8 cellular contexts compared by ENCODE assay signal in the genomic region with DNA sequence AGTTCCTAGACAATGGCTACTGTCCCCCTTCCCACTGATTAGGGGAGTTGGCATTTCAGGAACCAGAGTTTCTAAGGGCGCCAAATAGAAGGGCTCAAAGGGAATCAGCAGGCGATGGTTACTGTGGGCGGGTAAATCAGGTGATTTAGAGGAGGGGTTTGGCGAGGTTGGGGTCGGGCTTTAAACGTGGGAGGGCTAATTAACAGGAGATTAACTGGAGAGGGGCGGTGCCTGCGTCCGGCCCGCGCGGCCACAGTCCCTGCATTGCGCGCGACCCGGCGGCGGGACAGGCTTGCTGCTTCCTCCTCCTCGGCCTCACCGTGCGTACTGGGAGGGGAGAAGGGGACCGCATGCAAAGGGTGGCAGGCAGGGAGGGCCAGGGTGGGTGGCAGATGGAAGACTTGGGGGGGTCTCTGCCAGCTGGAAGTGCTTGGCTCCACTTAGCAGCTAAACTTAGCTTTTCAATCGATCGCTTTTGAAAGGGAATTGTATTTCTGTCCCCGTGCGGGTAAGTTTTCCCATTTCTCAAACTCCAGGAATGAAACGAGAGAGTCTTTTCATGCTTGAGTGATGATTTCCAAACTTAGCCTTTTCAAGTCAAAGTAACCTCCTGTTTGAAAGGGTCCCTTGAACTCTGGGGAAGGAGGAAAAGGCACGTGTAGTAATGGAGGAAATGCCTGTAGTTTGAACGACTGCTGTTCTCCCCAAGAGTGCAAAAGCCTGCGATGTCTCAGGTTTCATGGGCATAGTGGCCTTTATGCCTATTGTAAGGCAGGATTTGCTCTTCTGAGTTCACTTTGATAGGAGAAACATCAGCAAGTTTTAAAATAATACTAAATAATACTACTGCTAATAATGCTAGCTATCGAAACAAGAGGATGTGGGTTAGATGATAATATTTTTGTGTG. TPM values are rescaled to one million over a fixed set of nuclear protein-coding genes. Genes with fewer than 3 reads are reported as not detected.
A peak's percentile ranks its signal among the peaks of the same experiment; 100 is the strongest.
DNase-seq lines count a peak whose midpoint lies in the region; ATAC-seq and TF ChIP-seq lines count a peak whose summit lies in the region.

A gene with protein sequence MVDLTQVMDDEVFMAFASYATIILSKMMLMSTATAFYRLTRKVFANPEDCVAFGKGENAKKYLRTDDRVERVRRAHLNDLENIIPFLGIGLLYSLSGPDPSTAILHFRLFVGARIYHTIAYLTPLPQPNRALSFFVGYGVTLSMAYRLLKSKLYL (plus strand): TSS at position 255 of the 908 bp plus-strand sequence. CDS start 6,608 bp downstream, outside the sequence.

- peak; percentile 35 to 36 for TF ChIP-seq POLR2A in gastroesophageal sphincter (IDR thresholded peaks at IDR 0.05)

- peak within 1 kb of the TSS; percentile 26 to 79 (median 70) for H3K27ac ChIP-seq in gastroesophageal sphincter

- in situ Hi-C loops in ACHN (cut with HindIII; ENCODE audit: low pct_ligation_motif_present, low pct_unique_long_range_greater_than_20kb, low sequenced_read_pairs), result no loop called here

- H3K9me3 ChIP-seq in gastroesophageal sphincter, result no peaks in the 10 kb centered on the region

- no peaks in the 10 kb centered on the region for H3K9me3 Mint-ChIP-seq in neural crest cell
- peaks cover 5% of the 10 kb centered on the region for H3K9me3 Mint-ChIP-seq in activated CD8-positive, alpha-beta T cell treated with anti-CD3 and anti-CD28 coated beads, Interleukin-2, amount 10 ng/mL, durations not matched to agents 7 days and 5 days (ENCODE audit: insufficient read depth)

- TF ChIP-seq EP300 in gastroesophageal sphincter (IDR thresholded peaks at IDR 0.05), result no peak

- DNase-seq in ACHN, result peak; percentile 80
- DNase-seq in HuH-7 (ENCODE audit: low spot score), result peak; percentile 55
- DNase-seq in SKM-1 (lab: John Stamatoyannopoulos, UW; ENCODE audit: unreplicated experiment), result peak; percentile 11
- DNase-seq in neural crest cell (ENCODE audit: low read depth, low spot score), result peak; percentile 61
- DNase-seq in activated CD8-positive, alpha-beta T cell treated with anti-CD3 and anti-CD28 coated beads, Interleukin-2, amount 10 ng/mL, durations not matched to agents 7 days and 5 days, result no peak
- DNase-seq in activated naive CD4-positive, alpha-beta T cell (lab: John Stamatoyannopoulos, UW), result no peak

- CTCF ChIA-PET in activated CD8-positive, alpha-beta T cell treated with anti-CD3 and anti-CD28 coated beads, Interleukin-2, amount 10 ng/mL, durations not matched to agents 7 days and 5 days (lab: Charles Lee), result no interaction called here

- peak within 1 kb of the TSS; percentile 29 to 50 for H3K4me3 ChIP-seq in gastroesophageal sphincter

- peak within 1 kb of the TSS; percentile 96 for H3K4me3 Mint-ChIP-seq in neural crest cell
- no peak within 1 kb of the TSS for H3K4me3 Mint-ChIP-seq in activated CD8-positive, alpha-beta T cell treated with anti-CD3 and anti-CD28 coated beads, Interleukin-2, amount 10 ng/mL, durations not matched to agents 7 days and 5 days

- ATAC-seq in GM19351 (IDR thresholded peaks at IDR 0.05; ENCODE audit: unreplicated experiment), result peak; percentile 70
- peak; percentile 75 for ATAC-seq in gastroesophageal sphincter
- ATAC-seq in activated CD8-positive, alpha-beta T cell treated with anti-CD3 and anti-CD28 coated beads, Interleukin-2, amount 10 ng/mL, durations not matched to agents 7 days and 5 days, result no peak

- H3K27me3 ChIP-seq in gastroesophageal sphincter, result peaks cover 13% of the 10 kb centered on the region

- H3K27me3 Mint-ChIP-seq in neural crest cell (ENCODE audit: low read depth), result no peaks in the 10 kb centered on the region
- peaks cover 7% of the 10 kb centered on the region for H3K27me3 Mint-ChIP-seq in activated CD8-positive, alpha-beta T cell treated with anti-CD3 and anti-CD28 coated beads, Interleukin-2, amount 10 ng/mL, durations not matched to agents 7 days and 5 days (ENCODE audit: low read depth)

- H3K4me1 Mint-ChIP-seq in neural crest cell, result peaks cover 88% of the 10 kb centered on the region
- H3K4me1 Mint-ChIP-seq in activated CD8-positive, alpha-beta T cell treated with anti-CD3 and anti-CD28 coated beads, Interleukin-2, amount 10 ng/mL, durations not matched to agents 7 days and 5 days (ENCODE audit: low read depth), result no peaks in the 10 kb centered on the region

- peak within 1 kb of the TSS; percentile 98 for H3K27ac Mint-ChIP-seq in neural crest cell (ENCODE audit: unreplicated experiment)
- no peak within 1 kb of the TSS for H3K27ac Mint-ChIP-seq in activated CD8-positive, alpha-beta T cell treated with anti-CD3 and anti-CD28 coated beads, Interleukin-2, amount 10 ng/mL, durations not matched to agents 7 days and 5 days

- 4 to 19% methylated on average over 7 to 28 of the region's 31 CpGs for WGBS in gastroesophageal sphincter (ENCODE audit: low coverage in 1 of 2), 2 donors

- TF ChIP-seq CTCF in gastroesophageal sphincter (IDR thresholded peaks at IDR 0.05), result no peak
- no peak for TF ChIP-seq CTCF in neural crest cell (conservative IDR thresholded peaks at IDR 0.05)

- H3K36me3 ChIP-seq in gastroesophageal sphincter, result no peaks in the 10 kb centered on the region

- peaks cover 14% of the 10 kb centered on the region for H3K36me3 Mint-ChIP-seq in neural crest cell (ENCODE audit: low read depth)
- H3K36me3 Mint-ChIP-seq in activated CD8-positive, alpha-beta T cell treated with anti-CD3 and anti-CD28 coated beads, Interleukin-2, amount 10 ng/mL, durations not matched to agents 7 days and 5 days (ENCODE audit: low read depth), result no peaks in the 10 kb centered on the region

- peaks cover 0 to 6% (median 0%) of the 10 kb centered on the region in 3 donors for H3K4me1 ChIP-seq in gastroesophageal sphincter

- POLR2A ChIA-PET in activated CD8-positive, alpha-beta T cell treated with anti-CD3 and anti-CD28 coated beads, Interleukin-2, amount 10 ng/mL, durations not matched to agents 7 days and 5 days (lab: Charles Lee), result no interaction called here

RNA-seq across cellular contexts. Expression of the gene that starts here (rescaled TPM):
- total RNA-seq in gastroesophageal sphincter (10 to 100 TPM; 11.8 to 59.1 (median 45.1) TPM), neural crest cell (303 and 325 TPM in 2 replicates)
- not detected for total RNA-seq in activated CD8-positive, alpha-beta T cell treated with anti-CD3 and anti-CD28 coated beads, Interleukin-2, amount 10 ng/mL, durations not matched to agents 7 days and 5 days

Comparison
In these comparisons a context has a peak if more than half of its experiments do, and no peak if none do; other contexts are left out.
1. RNA of the gene that starts here (total RNA-seq): 303 to 325 TPM in neural crest cell and 11.8 to 59.1 TPM in gastroesophageal sphincter; not detected in activated CD8-positive, alpha-beta T cell treated with anti-CD3 and anti-CD28 coated beads, Interleukin-2, amount 10 ng/mL, durations not matched to agents 7 days and 5 days; every median in the first group is over 10 times any median in the second.
2. DNase-seq: peak in ACHN (single experiment), HuH-7 (single experiment), SKM-1 (single experiment) and neural crest cell (single experiment); none in activated CD8-positive, alpha-beta T cell treated with anti-CD3 and anti-CD28 coated beads, Interleukin-2, amount 10 ng/mL, durations not matched to agents 7 days and 5 days (single experiment) and activated naive CD4-positive, alpha-beta T cell (0 of 4).